ENCODE assay signal across 11 cellular contexts in genomic region chr2:234770081-234770506, GRCh38.
DNase-seq lines count a peak whose midpoint lies in the region; ATAC-seq lines count a peak whose summit lies in the region.
"Had no signal": no experiment of that assay in that cellular context is flagged by ENCODE, and none has a peak within 500 bp of the region (broad histone marks: within the 10 kb centered on the region; RNA-seq: fewer than 3 reads in every experiment).

No MANE protein-coding gene starts in this region.

- peak; percentile 63 for DNase-seq in NCI-H1092 (lab: John Stamatoyannopoulos, UW)
- DNase-seq in NCI-H748 (lab: John Stamatoyannopoulos, UW; ENCODE audit: unreplicated experiment) = peak; percentile 92
- DNase-seq in head of caudate nucleus = peak in 30 of 42 donors; percentile 6 to 58 (median 26)
- DNase-seq in sciatic nerve (ENCODE audit: low spot score) = no peak
- no peak for DNase-seq in stimulated activated CD4-positive, alpha-beta T cell treated with anti-CD3 and anti-CD28 coated beads, Interleukin-4, amount 100 ng/mL, for 1 hour
- DNase-seq in GOT3 (lab: John Stamatoyannopoulos, UW) = no peak
- DNase-seq in AML-193 (lab: John Stamatoyannopoulos, UW) = no peak
- DNase-seq in HuH-7 (ENCODE audit: low spot score) = no peak
- DNase-seq: activated CD4-positive, alpha-beta T cell treated with anti-CD3 and anti-CD28 coated beads for 1 hour; activated naive CD4-positive, alpha-beta T cell treated with anti-CD3 and anti-CD28 coated beads, Interleukin-2, amount 50 U/mL, for 16 hours; effector CD4-positive, alpha-beta T cell had no signal

- ATAC-seq in sciatic nerve = peak; percentile 54

- intact Hi-C loops in head of caudate nucleus (cut with DNase I) = no loop called here
- intact Hi-C loops in sciatic nerve (cut with DNase I) = no loop called here

Comparison
In these comparisons a context has a peak if more than half of its experiments do, and no peak if none do; other contexts are left out.
1. DNase-seq: peak in NCI-H1092 (single experiment), NCI-H748 (single experiment) and head of caudate nucleus (30 of 42); none in sciatic nerve (single experiment), stimulated activated CD4-positive, alpha-beta T cell treated with anti-CD3 and anti-CD28 coated beads, Interleukin-4, amount 100 ng/mL, for 1 hour (single experiment), GOT3 (single experiment), AML-193 (0 of 2) and HuH-7 (single experiment).